9 cellular contexts compared by ENCODE assay signal in the genomic region with DNA sequence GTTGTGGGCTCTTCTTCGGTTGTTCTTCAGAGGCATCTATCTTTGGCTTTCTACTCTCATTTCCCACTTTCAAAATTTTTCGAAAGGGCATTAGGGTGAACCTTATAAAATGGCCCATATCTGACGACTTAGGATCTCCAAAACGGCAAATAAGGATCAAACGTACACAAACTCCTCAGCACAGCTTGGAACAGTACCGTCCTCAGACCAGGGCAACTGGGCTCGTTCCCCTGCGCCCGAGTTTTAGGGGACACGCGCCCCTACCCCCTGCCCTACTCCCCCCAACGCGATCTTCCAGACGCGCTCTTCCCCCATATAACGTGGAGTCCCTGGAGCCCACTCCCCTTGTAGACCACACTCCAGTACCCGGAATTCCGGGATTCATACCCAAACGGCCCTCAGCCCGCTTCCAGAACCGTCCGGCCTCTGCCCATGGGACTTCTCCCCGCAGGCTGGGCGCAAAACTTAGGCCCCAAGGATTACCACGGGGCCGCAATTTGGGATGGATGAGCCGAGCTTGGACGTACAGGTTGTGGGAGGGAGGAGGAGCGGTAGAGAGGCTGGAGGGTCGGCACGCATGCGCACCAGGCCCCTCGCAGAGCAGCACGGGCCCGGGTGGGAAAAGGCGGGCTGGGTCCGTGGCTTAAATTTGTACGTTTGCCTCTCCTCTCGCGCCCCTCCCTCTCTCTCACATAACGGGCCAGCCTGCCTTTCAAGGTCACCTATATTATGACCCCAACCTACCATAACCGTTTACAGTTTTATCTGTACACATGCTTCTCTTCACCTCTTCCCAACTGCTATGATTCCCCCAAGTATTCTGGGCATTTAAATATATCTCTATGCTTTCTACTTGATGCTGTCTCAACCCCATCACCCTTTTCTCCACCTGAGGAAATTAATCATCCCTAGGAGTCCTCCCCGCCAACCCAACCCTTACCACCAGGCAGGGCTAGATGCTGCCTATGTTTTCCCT. TPM values are rescaled to one million over a fixed set of nuclear protein-coding genes. Genes with fewer than 3 reads are reported as not detected.
DNase-seq lines count a peak whose midpoint lies in the region; ATAC-seq lines count a peak whose summit lies in the region.
"Had no signal": no experiment of that assay in that cellular context is flagged by ENCODE, and none has a peak within 500 bp of the region (broad histone marks: within the 10 kb centered on the region; RNA-seq: fewer than 3 reads in every experiment).

No MANE protein-coding gene starts in this region.

- peaks cover 0 to 4% of the 10 kb centered on the region in 2 donors for H3K36me3 Mint-ChIP-seq in CD4-positive, alpha-beta memory T cell
- no peaks in the 10 kb centered on the region for H3K36me3 Mint-ChIP-seq in activated CD4-positive, alpha-beta memory T cell treated with anti-CD3 and anti-CD28 coated beads, Interleukin-2, amount 10 ng/mL, durations not matched to agents 7 days and 5 days (ENCODE audit: low read depth)
- H3K36me3 Mint-ChIP-seq in natural killer cell treated with Interleukin-12 subunit alpha and Interleukin-12 subunit beta and Interleukin-15 and Interleukin-18, amount 100 ng/mL, for 72 hours = no peaks in the 10 kb centered on the region
- H3K36me3 Mint-ChIP-seq in stimulated activated naive CD8-positive, alpha-beta T cell treated with anti-CD3 and anti-CD28 coated beads, Interleukin-15, Interleukin-2, amounts not matched to agents 100 ng/mL and 50 ng/mL, for 24 hours (ENCODE audit: low read depth) = no peaks in the 10 kb centered on the region

- peaks cover 8 to 9% of the 10 kb centered on the region in 2 donors for H3K27me3 Mint-ChIP-seq in CD4-positive, alpha-beta memory T cell
- peaks cover 12% of the 10 kb centered on the region for H3K27me3 Mint-ChIP-seq in activated CD4-positive, alpha-beta memory T cell treated with anti-CD3 and anti-CD28 coated beads, Interleukin-2, amount 10 ng/mL, durations not matched to agents 7 days and 5 days
- H3K27me3 Mint-ChIP-seq in natural killer cell treated with Interleukin-12 subunit alpha and Interleukin-12 subunit beta and Interleukin-15 and Interleukin-18, amount 100 ng/mL, for 72 hours = no peaks in the 10 kb centered on the region
- H3K27me3 Mint-ChIP-seq in stimulated activated naive CD8-positive, alpha-beta T cell treated with anti-CD3 and anti-CD28 coated beads, Interleukin-15, Interleukin-2, amounts not matched to agents 100 ng/mL and 50 ng/mL, for 24 hours = peaks cover 3% of the 10 kb centered on the region

- peak overlapping the region; percentile 55 to 60 for H3K4me3 ChIP-seq in CD4-positive, alpha-beta memory T cell (ENCODE audit: low read length in 2 of 2)
- peak overlapping the region; percentile 80 for H3K4me3 ChIP-seq in endocrine pancreas (ENCODE audit: control insufficient read depth, insufficient read depth, low read length)

- peak overlapping the region; percentile 83 for H3K9ac ChIP-seq in endocrine pancreas (ENCODE audit: control insufficient read depth, insufficient read depth, low read length)

- peaks cover 12% of the 10 kb centered on the region for H3K4me1 ChIP-seq in CD4-positive, alpha-beta memory T cell (ENCODE audit: insufficient read depth, low read length)
- H3K4me1 ChIP-seq in endocrine pancreas (ENCODE audit: control insufficient read depth, insufficient read depth, low read length) = no peaks in the 10 kb centered on the region

- no peaks in the 10 kb centered on the region for H3K9me3 ChIP-seq in CD4-positive, alpha-beta memory T cell (ENCODE audit: control insufficient read depth in 1 of 2, low read length in 2 of 2)
- no peaks in the 10 kb centered on the region for H3K9me3 ChIP-seq in endocrine pancreas (ENCODE audit: control insufficient read depth, low read length)

- H3K4me3 Mint-ChIP-seq in CD4-positive, alpha-beta memory T cell = peak overlapping the region; percentile 75 to 93 (median 85)
- peak overlapping the region; percentile 71 for H3K4me3 Mint-ChIP-seq in activated CD4-positive, alpha-beta memory T cell treated with anti-CD3 and anti-CD28 coated beads, Interleukin-2, amount 10 ng/mL, durations not matched to agents 7 days and 5 days
- H3K4me3 Mint-ChIP-seq in natural killer cell treated with Interleukin-12 subunit alpha and Interleukin-12 subunit beta and Interleukin-15 and Interleukin-18, amount 100 ng/mL, for 72 hours = peak overlapping the region; percentile 90
- H3K4me3 Mint-ChIP-seq in stimulated activated naive CD8-positive, alpha-beta T cell treated with anti-CD3 and anti-CD28 coated beads, Interleukin-15, Interleukin-2, amounts not matched to agents 100 ng/mL and 50 ng/mL, for 24 hours = peak overlapping the region; percentile 70

- H3K27ac Mint-ChIP-seq in CD4-positive, alpha-beta memory T cell = peak overlapping the region in 6 of 7 donors; percentile 74 to 87 (median 82)
- peak overlapping the region; percentile 59 for H3K27ac Mint-ChIP-seq in activated CD4-positive, alpha-beta memory T cell treated with anti-CD3 and anti-CD28 coated beads, Interleukin-2, amount 10 ng/mL, durations not matched to agents 7 days and 5 days
- H3K27ac Mint-ChIP-seq in natural killer cell treated with Interleukin-12 subunit alpha and Interleukin-12 subunit beta and Interleukin-15 and Interleukin-18, amount 100 ng/mL, for 72 hours = peak overlapping the region; percentile 86 to 93
- peak overlapping the region; percentile 91 for H3K27ac Mint-ChIP-seq in stimulated activated naive CD8-positive, alpha-beta T cell treated with anti-CD3 and anti-CD28 coated beads, Interleukin-15, Interleukin-2, amounts not matched to agents 100 ng/mL and 50 ng/mL, for 24 hours

- no peaks in the 10 kb centered on the region for H3K9me3 Mint-ChIP-seq in CD4-positive, alpha-beta memory T cell
- H3K9me3 Mint-ChIP-seq in activated CD4-positive, alpha-beta memory T cell treated with anti-CD3 and anti-CD28 coated beads, Interleukin-2, amount 10 ng/mL, durations not matched to agents 7 days and 5 days = no peaks in the 10 kb centered on the region
- H3K9me3 Mint-ChIP-seq in natural killer cell treated with Interleukin-12 subunit alpha and Interleukin-12 subunit beta and Interleukin-15 and Interleukin-18, amount 100 ng/mL, for 72 hours = no peaks in the 10 kb centered on the region
- H3K9me3 Mint-ChIP-seq in stimulated activated naive CD8-positive, alpha-beta T cell treated with anti-CD3 and anti-CD28 coated beads, Interleukin-15, Interleukin-2, amounts not matched to agents 100 ng/mL and 50 ng/mL, for 24 hours = no peaks in the 10 kb centered on the region

- CTCF ChIA-PET in CD4-positive, alpha-beta memory T cell (lab: Charles Lee; ENCODE audit: partially characterized antibody) = interaction anchor here (1.8 kb wide), 1 partner anchor 15 kb away, joined by 5 read pairs; no protein-coding TSS in a partner anchor
- CTCF ChIA-PET in activated CD4-positive, alpha-beta memory T cell treated with anti-CD3 and anti-CD28 coated beads, Interleukin-2, amount 10 ng/mL, durations not matched to agents 7 days and 5 days (lab: Charles Lee) = interaction anchor here (2.7 kb wide), 1 partner anchor 10 kb away, joined by 8 read pairs; no protein-coding TSS in a partner anchor

- peak overlapping the region; percentile 49 for H3K27ac ChIP-seq in CD4-positive, alpha-beta memory T cell (ENCODE audit: low read depth, low read length)

- H3K4me1 Mint-ChIP-seq in CD4-positive, alpha-beta memory T cell = peaks cover 7 to 25% (median 16%) of the 10 kb centered on the region in 4 donors
- H3K4me1 Mint-ChIP-seq in activated CD4-positive, alpha-beta memory T cell treated with anti-CD3 and anti-CD28 coated beads, Interleukin-2, amount 10 ng/mL, durations not matched to agents 7 days and 5 days = peaks cover 21% of the 10 kb centered on the region
- peaks cover 22 to 27% of the 10 kb centered on the region in 2 donors for H3K4me1 Mint-ChIP-seq in natural killer cell treated with Interleukin-12 subunit alpha and Interleukin-12 subunit beta and Interleukin-15 and Interleukin-18, amount 100 ng/mL, for 72 hours (ENCODE audit: low read depth in 2 of 2)
- H3K4me1 Mint-ChIP-seq in stimulated activated naive CD8-positive, alpha-beta T cell treated with anti-CD3 and anti-CD28 coated beads, Interleukin-15, Interleukin-2, amounts not matched to agents 100 ng/mL and 50 ng/mL, for 24 hours (ENCODE audit: low read depth) = peaks cover 12% of the 10 kb centered on the region

- peak; percentile 32 to 55 (median 40) for DNase-seq in CD4-positive, alpha-beta memory T cell
- peak; percentile 74 for DNase-seq in NCI-H1092 (lab: John Stamatoyannopoulos, UW)
- peak; percentile 64 for DNase-seq in activated CD4-positive, alpha-beta memory T cell treated with anti-CD3 and anti-CD28 coated beads, Interleukin-2, amount 10 ng/mL, durations not matched to agents 7 days and 5 days
- DNase-seq in natural killer cell treated with Interleukin-12 subunit alpha and Interleukin-12 subunit beta and Interleukin-15 and Interleukin-18, amount 100 ng/mL, for 72 hours (ENCODE audit: low spot score) = peak; percentile 77
- DNase-seq in NCI-H2107 treated with DMSO at 0.1 percent for 48 hours (lab: John Stamatoyannopoulos, UW; ENCODE audit: unreplicated experiment) = no peak

- peak; percentile 83 for ATAC-seq in GM21423 (IDR thresholded peaks at IDR 0.05; ENCODE audit: unreplicated experiment)
- peak; percentile 79 to 89 for ATAC-seq in natural killer cell treated with Interleukin-12 subunit alpha and Interleukin-12 subunit beta and Interleukin-15 and Interleukin-18, amount 100 ng/mL, for 72 hours
- ATAC-seq: HCT116 had no signal

- H3K36me3 ChIP-seq in CD4-positive, alpha-beta memory T cell (ENCODE audit: insufficient read depth, low read length) = no peaks in the 10 kb centered on the region
- H3K36me3 ChIP-seq in endocrine pancreas (ENCODE audit: control insufficient read depth, insufficient read depth, low read length) = no peaks in the 10 kb centered on the region

- intact Hi-C loops in CD4-positive, alpha-beta memory T cell (cut with micrococcal nuclease) = loop anchor here (2.0 kb wide), 1 partner anchor 18 kb away; a partner anchor contains a TSS

- POLR2A ChIA-PET in CD4-positive, alpha-beta memory T cell (lab: Charles Lee; ENCODE audit: partially characterized antibody) = interaction anchor here (0.5 to 4.7 kb wide), 2 partner anchors 18 to 25 kb away, joined by 3 to 26 read pairs; a partner anchor contains a TSS
- POLR2A ChIA-PET in activated CD4-positive, alpha-beta memory T cell treated with anti-CD3 and anti-CD28 coated beads, Interleukin-2, amount 10 ng/mL, durations not matched to agents 7 days and 5 days (lab: Charles Lee) = interaction anchor here (1.4 to 8.1 kb wide), 3 partner anchors 19 to 172 kb away, joined by 3 to 54 read pairs (median 5); a partner anchor contains a TSS

- no peaks in the 10 kb centered on the region for H3K27me3 ChIP-seq in CD4-positive, alpha-beta memory T cell (ENCODE audit: insufficient read depth, low read length)
- no peaks in the 10 kb centered on the region for H3K27me3 ChIP-seq in endocrine pancreas (ENCODE audit: control insufficient read depth, insufficient read depth, low read length)

RNA-seq across cellular contexts. Expression of a gene that starts 3.4 kb away (rescaled TPM):
- total RNA-seq in CD4-positive, alpha-beta memory T cell = under 1 TPM; 0.22 to 0.70 TPM
- not detected for polyA plus RNA-seq in CD4-positive, alpha-beta memory T cell
- 1 to 10 TPM; 1.1 to 1.7 TPM for total RNA-seq in activated CD4-positive, alpha-beta memory T cell treated with anti-CD3 and anti-CD28 coated beads, Interleukin-2, amount 10 ng/mL, durations not matched to agents 7 days and 5 days
- total RNA-seq in natural killer cell treated with Interleukin-12 subunit alpha and Interleukin-12 subunit beta and Interleukin-15 and Interleukin-18, amount 100 ng/mL, for 72 hours = 1 to 10 TPM; 1.6 to 1.7 TPM

RNA-seq across cellular contexts. Expression of a gene that starts 17.7 kb away (rescaled TPM):
- total RNA-seq in CD4-positive, alpha-beta memory T cell = 100 to 1,000 TPM; 103 to 105 TPM
- polyA plus RNA-seq in CD4-positive, alpha-beta memory T cell = 10 to 100 TPM in 1 of 2 donors, 1 to 10 TPM in 1; 7.6 to 13.7 TPM
- total RNA-seq in activated CD4-positive, alpha-beta memory T cell treated with anti-CD3 and anti-CD28 coated beads, Interleukin-2, amount 10 ng/mL, durations not matched to agents 7 days and 5 days = 10 to 100 TPM; 66.0 to 68.4 TPM
- 10 to 100 TPM; 46.1 to 84.6 TPM for total RNA-seq in natural killer cell treated with Interleukin-12 subunit alpha and Interleukin-12 subunit beta and Interleukin-15 and Interleukin-18, amount 100 ng/mL, for 72 hours

RNA-seq across cellular contexts. Expression of a gene that starts 34.9 kb away (rescaled TPM):
- total RNA-seq in CD4-positive, alpha-beta memory T cell = 10 to 100 TPM; 17.4 to 17.5 TPM
- polyA plus RNA-seq in CD4-positive, alpha-beta memory T cell = 10 to 100 TPM; 67.2 to 70.0 TPM
- 10 to 100 TPM; 31.8 to 35.6 TPM for total RNA-seq in activated CD4-positive, alpha-beta memory T cell treated with anti-CD3 and anti-CD28 coated beads, Interleukin-2, amount 10 ng/mL, durations not matched to agents 7 days and 5 days
- 10 to 100 TPM; 33.0 to 46.3 TPM for total RNA-seq in natural killer cell treated with Interleukin-12 subunit alpha and Interleukin-12 subunit beta and Interleukin-15 and Interleukin-18, amount 100 ng/mL, for 72 hours

RNA-seq across cellular contexts. Expression of a gene that starts 54.2 kb away (rescaled TPM):
- 10 to 100 TPM; 40.9 to 46.8 TPM for total RNA-seq in CD4-positive, alpha-beta memory T cell
- 10 to 100 TPM; 66.6 to 73.4 TPM for polyA plus RNA-seq in CD4-positive, alpha-beta memory T cell
- 10 to 100 TPM; 48.8 to 50.3 TPM for total RNA-seq in activated CD4-positive, alpha-beta memory T cell treated with anti-CD3 and anti-CD28 coated beads, Interleukin-2, amount 10 ng/mL, durations not matched to agents 7 days and 5 days
- total RNA-seq in natural killer cell treated with Interleukin-12 subunit alpha and Interleukin-12 subunit beta and Interleukin-15 and Interleukin-18, amount 100 ng/mL, for 72 hours = 10 to 100 TPM; 43.0 to 43.9 TPM

RNA-seq across cellular contexts. Expression of a gene that starts 55.5 kb away (rescaled TPM):
- total RNA-seq in CD4-positive, alpha-beta memory T cell = 1 to 10 TPM; 2.7 TPM
- 1 to 10 TPM in 1 of 2 donors, under 1 TPM in 1; 0.78 to 1.1 TPM for polyA plus RNA-seq in CD4-positive, alpha-beta memory T cell
- total RNA-seq in activated CD4-positive, alpha-beta memory T cell treated with anti-CD3 and anti-CD28 coated beads, Interleukin-2, amount 10 ng/mL, durations not matched to agents 7 days and 5 days = 1 to 10 TPM; 1.3 to 1.7 TPM
- 1 to 10 TPM; 1.1 to 1.7 TPM for total RNA-seq in natural killer cell treated with Interleukin-12 subunit alpha and Interleukin-12 subunit beta and Interleukin-15 and Interleukin-18, amount 100 ng/mL, for 72 hours
